13 cellular contexts compared by ENCODE assay signal in the genomic region with DNA sequence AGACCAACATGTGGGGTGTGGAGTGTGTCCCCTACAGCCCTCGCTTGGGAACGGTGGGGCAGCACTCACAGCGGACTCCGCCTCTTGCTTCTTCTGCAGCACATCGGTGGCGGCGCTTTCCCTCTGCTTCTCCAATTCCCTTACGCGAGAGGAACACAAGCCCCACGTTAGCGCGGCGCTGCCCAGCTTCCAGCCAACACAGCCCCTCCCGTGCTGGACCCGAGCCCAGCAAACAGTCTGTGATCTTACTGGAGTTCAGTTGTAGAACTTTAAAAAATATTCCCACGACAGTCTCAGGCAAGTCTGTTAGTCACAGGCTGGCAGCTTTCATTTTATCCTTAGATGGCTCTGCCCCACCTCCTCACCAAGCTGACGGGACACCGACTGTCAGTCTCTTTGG. TPM values are rescaled to one million over a fixed set of nuclear protein-coding genes. Genes with fewer than 3 reads are reported as not detected.
DNase-seq lines count a peak whose midpoint lies in the region; ATAC-seq and TF ChIP-seq lines count a peak whose summit lies in the region.
"Had no signal": no experiment of that assay in that cellular context is flagged by ENCODE, and none has a peak within 500 bp of the region (broad histone marks: within the 10 kb centered on the region; RNA-seq: fewer than 3 reads in every experiment).

No MANE protein-coding gene starts in this region.

- H3K27me3 Mint-ChIP-seq in Caco-2 (ENCODE audit: insufficient read depth, unreplicated experiment): no peaks in the 10 kb centered on the region
- H3K27me3 Mint-ChIP-seq: activated naive CD8-positive, alpha-beta T cell treated with anti-CD3 and anti-CD28 coated beads for 36 hours had no signal

- peaks cover 38% of the 10 kb centered on the region for H3K36me3 Mint-ChIP-seq in Caco-2 (ENCODE audit: insufficient read depth, unreplicated experiment)

- H3K9ac ChIP-seq in fibroblast of lung (ENCODE audit: insufficient read depth, low read length) (no peak overlapping the region), subcutaneous abdominal adipose tissue (ENCODE audit: low read length in 5 of 5) (peak overlapping the region in 2 of 5 donors; percentile 35 to 63), SK-N-SH (no peak overlapping the region)

- intact Hi-C loops in Caco-2 (cut with micrococcal nuclease; ENCODE audit: unreplicated experiment): no loop called here

- H3K36me3 ChIP-seq in HEK293 (ENCODE audit: control insufficient read depth in 2 of 2, insufficient read depth in 1 of 2, low read length in 2 of 2) (peaks cover 21 to 94% of the 10 kb centered on the region in 2 experiments; a peak in 2 of 3 replicates), fibroblast of lung (ENCODE audit: control insufficient read depth, insufficient read depth, low read length) (peaks cover 23% of the 10 kb centered on the region), subcutaneous abdominal adipose tissue (ENCODE audit: control insufficient read depth in 5 of 5, insufficient read depth in 5 of 5, low read length in 5 of 5) (peaks cover 0 to 85% (median 69%) of the 10 kb centered on the region in 5 donors), Caco-2 (ENCODE audit: control insufficient read depth, insufficient read depth, low read length) (no peaks in the 10 kb centered on the region; the same call in 1 of the 2 replicates), SK-N-SH (replicated peaks in 1 of 2; ENCODE audit: control insufficient read depth in 1 of 2, insufficient read depth in 2 of 2, low read length in 1 of 2) (peaks cover 6 to 66% of the 10 kb centered on the region in 2 experiments)

- no peak for TF ChIP-seq RAD21 in SK-N-SH (IDR thresholded peaks at IDR 0.05; ENCODE audit: low read length)

- H4K20me1 ChIP-seq in fibroblast of lung (ENCODE audit: control insufficient read depth, extremely low read depth, insufficient read depth, low read length) (no peaks in the 10 kb centered on the region), SK-N-SH (ENCODE audit: insufficient read depth) (no peaks in the 10 kb centered on the region)

- H2AFZ ChIP-seq in fibroblast of lung (ENCODE audit: low read length): no peak overlapping the region
- H2AFZ ChIP-seq in SK-N-SH (ENCODE audit: low read depth): no peak overlapping the region

- no TSS peak for BruUV-seq in Caco-2 (replicated peaks; lab: Mats Ljungman, UMichigan)

- CTCF ChIA-PET in HEK293 (lab: Yijun Ruan, JAX) (interaction anchor here (1.9 kb wide), 1 partner anchor 8 kb away, joined by 8 read pairs; no protein-coding TSS in a partner anchor), Caco-2 (lab: Charles Lee) (no interaction called here), SK-N-SH (lab: Yijun Ruan, JAX) (interaction anchor here (1.1 to 1.6 kb wide), 4 partner anchors 8 to 793 kb away, joined by 3 to 12 read pairs (median 4); no protein-coding TSS in a partner anchor)

- H3K9me3 ChIP-seq in HEK293 (ENCODE audit: control insufficient read depth, insufficient read depth, low read depth, low read length) (no peaks in the 10 kb centered on the region), fibroblast of lung (ENCODE audit: control insufficient read depth, insufficient read depth, low read depth, low read length) (no peaks in the 10 kb centered on the region), subcutaneous abdominal adipose tissue (ENCODE audit: control insufficient read depth in 5 of 5, low read length in 5 of 5) (no peaks in the 10 kb centered on the region), Caco-2 (no peaks in the 10 kb centered on the region), SK-N-SH (no peaks in the 10 kb centered on the region)

- no peaks in the 10 kb centered on the region for H3K4me1 ChIP-seq in HEK293 (ENCODE audit: control insufficient read depth, insufficient read depth, low read length)
- peaks cover 8% of the 10 kb centered on the region for H3K4me1 ChIP-seq in fibroblast of lung (ENCODE audit: control insufficient read depth, extremely low read depth, insufficient read depth, low read length)
- peaks cover 8 to 32% (median 12%) of the 10 kb centered on the region in 5 donors for H3K4me1 ChIP-seq in subcutaneous abdominal adipose tissue (ENCODE audit: control insufficient read depth in 5 of 5, insufficient read depth in 5 of 5, low read length in 5 of 5)
- H3K4me1 ChIP-seq in Caco-2: no peaks in the 10 kb centered on the region
- no peaks in the 10 kb centered on the region for H3K4me1 ChIP-seq in SK-N-SH (ENCODE audit: control insufficient read depth in 1 of 2, insufficient read depth in 2 of 2, low read depth in 1 of 2, low read length in 1 of 2)

- H3K27ac ChIP-seq in HEK293 (ENCODE audit: extremely low read depth, low read depth, low read length) (no peak overlapping the region), fibroblast of lung (ENCODE audit: insufficient read depth, low read length) (peak overlapping the region; percentile 42), subcutaneous abdominal adipose tissue (ENCODE audit: low read depth, low read length) (peak overlapping the region; percentile 69), SK-N-SH (ENCODE audit: low read depth in 2 of 2, low read length in 1 of 2) (no peak overlapping the region)

- no peak overlapping the region for H3K4me3 ChIP-seq in HEK293 (ENCODE audit: low read depth, low read length)
- no peak overlapping the region for H3K4me3 ChIP-seq in fibroblast of lung (replicated peaks in 1 of 4; ENCODE audit: control extremely low read depth in 1 of 4, insufficient read depth in 1 of 4, low read depth in 3 of 4, low read length in 4 of 4)
- peak overlapping the region in 3 of 5 donors; percentile 4 to 36 (median 28) for H3K4me3 ChIP-seq in subcutaneous abdominal adipose tissue (ENCODE audit: low read depth in 1 of 5, low read length in 5 of 5)
- H3K4me3 ChIP-seq in Caco-2 (ENCODE audit: low read depth, low read length): no peak overlapping the region
- no peak overlapping the region for H3K4me3 ChIP-seq in SK-N-SH (ENCODE audit: low read depth in 2 of 2, low read length in 1 of 2)

- H3K4me2 ChIP-seq in fibroblast of lung (ENCODE audit: extremely low read depth, insufficient read depth, low read length): peak overlapping the region; percentile 63
- no peak overlapping the region for H3K4me2 ChIP-seq in SK-N-SH

- H3K9me3 Mint-ChIP-seq in Caco-2 (ENCODE audit: unreplicated experiment): no peaks in the 10 kb centered on the region
- H3K9me3 Mint-ChIP-seq: activated naive CD8-positive, alpha-beta T cell treated with anti-CD3 and anti-CD28 coated beads for 36 hours; CD8-positive, alpha-beta T cell had no signal

- 94% methylated on average over 17 of the region's 18 CpGs for WGBS in SK-N-SH (ENCODE audit: low lambda C conversion rate)

- H3K4me1 Mint-ChIP-seq in Caco-2 (ENCODE audit: low read depth, unreplicated experiment): no peaks in the 10 kb centered on the region
- H3K4me1 Mint-ChIP-seq: activated naive CD8-positive, alpha-beta T cell treated with anti-CD3 and anti-CD28 coated beads for 36 hours had no signal

- H3K9me2 ChIP-seq in SK-N-SH: no peaks in the 10 kb centered on the region

- H3K79me2 ChIP-seq in fibroblast of lung (ENCODE audit: control insufficient read depth, insufficient read depth, low read length) (no peaks in the 10 kb centered on the region), SK-N-SH (ENCODE audit: insufficient read depth) (no peaks in the 10 kb centered on the region)

- POLR2A ChIA-PET in HEK293 (lab: Yijun Ruan, JAX): no interaction called here
- POLR2A ChIA-PET in Caco-2 (lab: Charles Lee): no interaction called here
- POLR2A ChIA-PET in SK-N-SH (lab: Yijun Ruan, JAX): no interaction called here

- H3K27me3 ChIP-seq in fibroblast of lung (ENCODE audit: control insufficient read depth, insufficient read depth, low read length) (no peaks in the 10 kb centered on the region), subcutaneous abdominal adipose tissue (ENCODE audit: control insufficient read depth in 5 of 5, insufficient read depth in 4 of 5, low read length in 5 of 5) (peaks cover 0 to 4% (median 0%) of the 10 kb centered on the region in 5 donors), Caco-2 (replicated peaks; ENCODE audit: control insufficient read depth, insufficient read depth, low read length) (no peaks in the 10 kb centered on the region), SK-N-SH (ENCODE audit: insufficient read depth) (no peaks in the 10 kb centered on the region)

- H3F3A ChIP-seq in SK-N-SH (replicated peaks; ENCODE audit: insufficient read depth): peaks cover 5% of the 10 kb centered on the region

- DNase-seq in fibroblast of lung (ENCODE audit: low read depth in 2 of 2) (peak; percentile 82 to 91), medulla oblongata (ENCODE audit: extremely low spot score) (peak; percentile 49), Caco-2 (no peak), SK-N-SH (no peak)
- DNase-seq: activated CD8-positive, alpha-beta T cell treated with anti-CD3 and anti-CD28 coated beads, Interleukin-2, amount 10 ng/mL, durations not matched to agents 7 days and 5 days; activated naive CD8-positive, alpha-beta T cell treated with anti-CD3 and anti-CD28 coated beads for 36 hours; CD8-positive, alpha-beta T cell; NK-92 treated with Interleukin-12 subunit alpha and Interleukin-12 subunit beta, amount 100 ng/mL, for 24 hours; T-helper 1 cell had no signal

- no peak for TF ChIP-seq EP300 in SK-N-SH (IDR thresholded peaks at IDR 0.05; ENCODE audit: borderline replicate concordance in 1 of 2, low read depth in 1 of 2, low read length in 1 of 2)

- H3K4me3 Mint-ChIP-seq in Caco-2 (ENCODE audit: unreplicated experiment): no peak overlapping the region
- H3K4me3 Mint-ChIP-seq: activated CD8-positive, alpha-beta T cell treated with anti-CD3 and anti-CD28 coated beads, Interleukin-2, amount 10 ng/mL, durations not matched to agents 7 days and 5 days; activated naive CD8-positive, alpha-beta T cell treated with anti-CD3 and anti-CD28 coated beads for 36 hours; CD8-positive, alpha-beta T cell had no signal

- TF ChIP-seq CTCF in HEK293 (tag by site-specific recombination; IDR thresholded peaks at IDR 0.05): no peak
- no peak for TF ChIP-seq CTCF in fibroblast of lung (conservative IDR thresholded peaks at IDR 0.05 in 1 of 2, IDR thresholded peaks at IDR 0.05 in 1 of 2; ENCODE audit: low read depth in 1 of 2, low read length in 2 of 2)
- TF ChIP-seq CTCF in Caco-2 (IDR thresholded peaks at IDR 0.05; ENCODE audit: insufficient read depth in 1 of 2, low read depth in 1 of 2, low read length in 1 of 2, severe bottlenecking in 1 of 2, unreplicated experiment in 1 of 2): no peak
- no peak for TF ChIP-seq CTCF in SK-N-SH (IDR thresholded peaks at IDR 0.05)

- no peak overlapping the region for H3K27ac Mint-ChIP-seq in Caco-2 (ENCODE audit: unreplicated experiment)
- H3K27ac Mint-ChIP-seq: activated CD8-positive, alpha-beta T cell treated with anti-CD3 and anti-CD28 coated beads, Interleukin-2, amount 10 ng/mL, durations not matched to agents 7 days and 5 days; activated naive CD8-positive, alpha-beta T cell treated with anti-CD3 and anti-CD28 coated beads for 36 hours; CD8-positive, alpha-beta T cell had no signal

- ATAC-seq in GM18861 (IDR thresholded peaks at IDR 0.05; ENCODE audit: unreplicated experiment): no peak
- ATAC-seq in HG02885 (IDR thresholded peaks at IDR 0.05; ENCODE audit: poor library complexity, unreplicated experiment): no peak
- ATAC-seq: activated CD8-positive, alpha-beta T cell treated with anti-CD3 and anti-CD28 coated beads, Interleukin-2, amount 10 ng/mL, durations not matched to agents 7 days and 5 days; CD8-positive, alpha-beta T cell had no signal

RNA-seq across cellular contexts. Expression of a gene that starts 13.6 kb away (rescaled TPM):
- total RNA-seq in fibroblast of lung (34.4 and 35.5 TPM in 2 replicates), Caco-2 (2022) (13.5 and 15.1 TPM in 2 replicates)
- polyA plus RNA-seq in fibroblast of lung (5.3 and 6.5 TPM in 2 replicates), SK-N-SH (2012; rRNA removed) (10.0 and 11.1 TPM in 2 replicates)
- polyA plus RNA-seq in fibroblast of lung (2012): 11.6 and 13.5 TPM in 2 replicates
- polyA minus RNA-seq in fibroblast of lung (ENCODE audit: low replicate concordance): 5.3 and 7.2 TPM in 2 replicates
- 5.4 and 7.7 TPM in 2 replicates for polyA plus RNA-seq in SK-N-SH (2012; cell fraction: cytosol; rRNA removed)
- polyA plus RNA-seq in SK-N-SH (2012; cell fraction: nucleus; rRNA removed): 25.0 and 36.2 TPM in 2 replicates

RNA-seq across cellular contexts. Expression of a gene that starts 24.7 kb away (rescaled TPM):
- total RNA-seq in fibroblast of lung (12.3 and 13.7 TPM in 2 replicates), Caco-2 (2022) (20.0 and 21.8 TPM in 2 replicates)
- polyA plus RNA-seq in fibroblast of lung (10.0 and 12.1 TPM in 2 replicates), SK-N-SH (2012; rRNA removed) (6.5 and 8.5 TPM in 2 replicates)
- polyA plus RNA-seq in fibroblast of lung (2012): 13.9 and 15.9 TPM in 2 replicates
- polyA minus RNA-seq in fibroblast of lung (ENCODE audit: low replicate concordance): 12.3 and 13.7 TPM in 2 replicates
- polyA plus RNA-seq in SK-N-SH (2012; cell fraction: cytosol; rRNA removed): 6.9 and 8.9 TPM in 2 replicates
- polyA plus RNA-seq in SK-N-SH (2012; cell fraction: nucleus; rRNA removed): 16.4 and 22.0 TPM in 2 replicates

RNA-seq across cellular contexts. Expression of a gene that starts 35.6 kb away (rescaled TPM):
- total RNA-seq in fibroblast of lung: 39.3 and 44.9 TPM in 2 replicates
- polyA plus RNA-seq in fibroblast of lung: 11.7 and 12.8 TPM in 2 replicates
- polyA plus RNA-seq in fibroblast of lung (2012): 22.0 and 22.8 TPM in 2 replicates
- polyA minus RNA-seq in fibroblast of lung (ENCODE audit: low replicate concordance): 32.6 and 38.3 TPM in 2 replicates
- total RNA-seq in Caco-2 (2022): 21.6 and 22.4 TPM in 2 replicates
- 9.0 and 12.5 TPM in 2 replicates for polyA plus RNA-seq in SK-N-SH (2012; rRNA removed)
- polyA plus RNA-seq in SK-N-SH (2012; cell fraction: cytosol; rRNA removed): 4.5 and 7.5 TPM in 2 replicates
- 29.6 and 32.4 TPM in 2 replicates for polyA plus RNA-seq in SK-N-SH (2012; cell fraction: nucleus; rRNA removed)

RNA-seq across cellular contexts. Expression of a gene that starts 58.4 kb away (rescaled TPM):
- total RNA-seq in fibroblast of lung: 15.4 and 16.0 TPM in 2 replicates
- 4.9 and 5.7 TPM in 2 replicates for polyA plus RNA-seq in fibroblast of lung
- polyA plus RNA-seq in fibroblast of lung (2012): 11.3 and 12.3 TPM in 2 replicates
- polyA minus RNA-seq in fibroblast of lung (ENCODE audit: low replicate concordance): 7.1 and 9.1 TPM in 2 replicates
- total RNA-seq in Caco-2 (2022): 22.5 and 24.8 TPM in 2 replicates
- 28.8 and 31.2 TPM in 2 replicates for polyA plus RNA-seq in SK-N-SH (2012; rRNA removed)
- 8.1 and 14.1 TPM in 2 replicates for polyA plus RNA-seq in SK-N-SH (2012; cell fraction: cytosol; rRNA removed)
- polyA plus RNA-seq in SK-N-SH (2012; cell fraction: nucleus; rRNA removed): 123 and 203 TPM in 2 replicates

Comparison
In these comparisons a context has a peak if more than half of its experiments do, and no peak if none do; other contexts are left out.
1. H3K27ac ChIP-seq: peak in fibroblast of lung (single experiment) and subcutaneous abdominal adipose tissue (single experiment); none in HEK293 (single experiment) and SK-N-SH (0 of 2).
2. H3K4me3 ChIP-seq: peak in subcutaneous abdominal adipose tissue (3 of 5); none in HEK293 (single experiment), fibroblast of lung (0 of 4), Caco-2 (single experiment) and SK-N-SH (0 of 2).
3. DNase-seq: peak in fibroblast of lung (2 of 2) and medulla oblongata (single experiment); none in Caco-2 (0 of 2) and SK-N-SH (single experiment).